Comparison of ENCODE assay signal across 1 cellular context in genomic region chr11:113562981-113563461, GRCh38.
TF ChIP-seq lines count a peak whose summit lies in the region.

No MANE protein-coding gene starts in this region.

TF ChIP-seq in GM23338, 12 proteins besides CTCF, POLR2A, EP300 and RAD21 (continued from another document):
- TF ChIP-seq, protein P1, sequence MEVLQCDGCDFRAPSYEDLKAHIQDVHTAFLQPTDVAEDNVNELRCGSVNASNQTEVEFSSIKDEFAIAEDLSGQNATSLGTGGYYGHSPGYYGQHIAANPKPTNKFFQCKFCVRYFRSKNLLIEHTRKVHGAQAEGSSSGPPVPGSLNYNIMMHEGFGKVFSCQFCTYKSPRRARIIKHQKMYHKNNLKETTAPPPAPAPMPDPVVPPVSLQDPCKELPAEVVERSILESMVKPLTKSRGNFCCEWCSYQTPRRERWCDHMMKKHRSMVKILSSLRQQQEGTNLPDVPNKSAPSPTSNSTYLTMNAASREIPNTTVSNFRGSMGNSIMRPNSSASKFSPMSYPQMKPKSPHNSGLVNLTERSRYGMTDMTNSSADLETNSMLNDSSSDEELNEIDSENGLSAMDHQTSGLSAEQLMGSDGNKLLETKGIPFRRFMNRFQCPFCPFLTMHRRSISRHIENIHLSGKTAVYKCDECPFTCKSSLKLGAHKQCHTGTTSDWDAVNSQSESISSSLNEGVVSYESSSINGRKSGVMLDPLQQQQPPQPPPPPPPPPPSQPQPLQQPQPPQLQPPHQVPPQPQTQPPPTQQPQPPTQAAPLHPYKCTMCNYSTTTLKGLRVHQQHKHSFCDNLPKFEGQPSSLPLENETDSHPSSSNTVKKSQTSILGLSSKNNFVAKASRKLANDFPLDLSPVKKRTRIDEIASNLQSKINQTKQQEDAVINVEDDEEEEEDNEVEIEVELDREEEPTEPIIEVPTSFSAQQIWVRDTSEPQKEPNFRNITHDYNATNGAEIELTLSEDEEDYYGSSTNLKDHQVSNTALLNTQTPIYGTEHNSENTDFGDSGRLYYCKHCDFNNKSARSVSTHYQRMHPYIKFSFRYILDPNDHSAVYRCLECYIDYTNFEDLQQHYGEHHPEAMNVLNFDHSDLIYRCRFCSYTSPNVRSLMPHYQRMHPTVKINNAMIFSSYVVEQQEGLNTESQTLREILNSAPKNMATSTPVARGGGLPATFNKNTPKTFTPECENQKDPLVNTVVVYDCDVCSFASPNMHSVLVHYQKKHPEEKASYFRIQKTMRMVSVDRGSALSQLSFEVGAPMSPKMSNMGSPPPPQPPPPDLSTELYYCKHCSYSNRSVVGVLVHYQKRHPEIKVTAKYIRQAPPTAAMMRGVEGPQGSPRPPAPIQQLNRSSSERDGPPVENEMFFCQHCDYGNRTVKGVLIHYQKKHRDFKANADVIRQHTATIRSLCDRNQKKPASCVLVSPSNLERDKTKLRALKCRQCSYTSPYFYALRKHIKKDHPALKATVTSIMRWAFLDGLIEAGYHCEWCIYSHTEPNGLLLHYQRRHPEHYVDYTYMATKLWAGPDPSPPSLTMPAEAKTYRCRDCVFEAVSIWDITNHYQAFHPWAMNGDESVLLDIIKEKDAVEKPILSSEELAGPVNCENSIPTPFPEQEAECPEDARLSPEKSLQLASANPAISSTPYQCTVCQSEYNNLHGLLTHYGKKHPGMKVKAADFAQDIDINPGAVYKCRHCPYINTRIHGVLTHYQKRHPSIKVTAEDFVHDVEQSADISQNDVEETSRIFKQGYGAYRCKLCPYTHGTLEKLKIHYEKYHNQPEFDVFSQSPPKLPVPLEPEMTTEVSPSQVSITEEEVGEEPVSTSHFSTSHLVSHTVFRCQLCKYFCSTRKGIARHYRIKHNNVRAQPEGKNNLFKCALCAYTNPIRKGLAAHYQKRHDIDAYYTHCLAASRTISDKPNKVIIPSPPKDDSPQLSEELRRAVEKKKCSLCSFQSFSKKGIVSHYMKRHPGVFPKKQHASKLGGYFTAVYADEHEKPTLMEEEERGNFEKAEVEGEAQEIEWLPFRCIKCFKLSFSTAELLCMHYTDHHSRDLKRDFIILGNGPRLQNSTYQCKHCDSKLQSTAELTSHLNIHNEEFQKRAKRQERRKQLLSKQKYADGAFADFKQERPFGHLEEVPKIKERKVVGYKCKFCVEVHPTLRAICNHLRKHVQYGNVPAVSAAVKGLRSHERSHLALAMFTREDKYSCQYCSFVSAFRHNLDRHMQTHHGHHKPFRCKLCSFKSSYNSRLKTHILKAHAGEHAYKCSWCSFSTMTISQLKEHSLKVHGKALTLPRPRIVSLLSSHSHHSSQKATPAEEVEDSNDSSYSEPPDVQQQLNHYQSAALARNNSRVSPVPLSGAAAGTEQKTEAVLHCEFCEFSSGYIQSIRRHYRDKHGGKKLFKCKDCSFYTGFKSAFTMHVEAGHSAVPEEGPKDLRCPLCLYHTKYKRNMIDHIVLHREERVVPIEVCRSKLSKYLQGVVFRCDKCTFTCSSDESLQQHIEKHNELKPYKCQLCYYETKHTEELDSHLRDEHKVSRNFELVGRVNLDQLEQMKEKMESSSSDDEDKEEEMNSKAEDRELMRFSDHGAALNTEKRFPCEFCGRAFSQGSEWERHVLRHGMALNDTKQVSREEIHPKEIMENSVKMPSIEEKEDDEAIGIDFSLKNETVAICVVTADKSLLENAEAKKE (CRISPR knock-in tag; IDR thresholded peaks at IDR 0.05) = no peak
- TF ChIP-seq ZNF331 (CRISPR knock-in tag; IDR thresholded peaks at IDR 0.05; ENCODE audit: low read depth) (no peak), REST (IDR thresholded peaks at IDR 0.05; ENCODE audit: unreplicated experiment) (no peak), ZNF114 (CRISPR knock-in tag; IDR thresholded peaks at IDR 0.05) (no peak), STAT1 (IDR thresholded peaks at IDR 0.05; ENCODE audit: unreplicated experiment) (no peak)
